Comparison of ENCODE assay signal across 17 cellular contexts in genomic region chr13:35988648-35989081, GRCh38.
DNase-seq lines count a peak whose midpoint lies in the region; ATAC-seq, FAIRE-seq and TF ChIP-seq lines count a peak whose summit lies in the region.
"Had no signal": no experiment of that assay in that cellular context is flagged by ENCODE, and none has a peak within 500 bp of the region (broad histone marks: within the 10 kb centered on the region; RNA-seq: fewer than 3 reads in every experiment).

No MANE protein-coding gene starts in this region.

- ATAC-seq in left lung, result peak; percentile 15
- no peak for ATAC-seq in HG03196 (IDR thresholded peaks at IDR 0.05; ENCODE audit: unreplicated experiment)
- ATAC-seq: heart left ventricle had no signal

- intact Hi-C loops in left lung (cut with DNase I), result no loop called here

- no peak for FAIRE-seq in small intestine (lab: Jason Lieb, UNC)

- H3K27me3 ChIP-seq in brain microvascular endothelial cell (replicated peaks) (no peaks in the 10 kb centered on the region), left lung (no peaks in the 10 kb centered on the region), small intestine (ENCODE audit: control insufficient read depth in 2 of 2, insufficient read depth in 2 of 2, low read length in 2 of 2) (no peaks in the 10 kb centered on the region)
- H3K27me3 ChIP-seq: heart left ventricle, sigmoid colon had no signal

- H3K9me3 ChIP-seq in left lung, result no peaks in the 10 kb centered on the region
- H3K9me3 ChIP-seq in small intestine (ENCODE audit: control insufficient read depth, low read depth), result no peaks in the 10 kb centered on the region
- H3K9me3 ChIP-seq: heart left ventricle, sigmoid colon had no signal

- H3K27ac ChIP-seq in brain microvascular endothelial cell (no peak overlapping the region), left lung (no peak overlapping the region), small intestine (ENCODE audit: low read depth in 1 of 2, low read length in 1 of 2) (no peak overlapping the region)
- H3K27ac ChIP-seq: heart left ventricle, sigmoid colon had no signal

- H3K4me3 ChIP-seq in brain microvascular endothelial cell (ENCODE audit: low read depth, low read length), result no peak overlapping the region
- H3K4me3 ChIP-seq in left lung, result no peak overlapping the region
- no peak overlapping the region for H3K4me3 ChIP-seq in small intestine (ENCODE audit: low read depth in 1 of 2, low read length in 2 of 2)
- H3K4me3 ChIP-seq: heart left ventricle, sigmoid colon had no signal

- peak; percentile 62 for DNase-seq in EH (ENCODE audit: low read depth)
- DNase-seq in NCI-H2081 treated with DMSO at 0.1 percent for 48 hours (lab: John Stamatoyannopoulos, UW), result peak; percentile 58
- peak; percentile 53 for DNase-seq in brain microvascular endothelial cell
- no peak for DNase-seq in left lung
- no peak for DNase-seq in AG08395 (ENCODE audit: low spot score)
- no peak for DNase-seq in small intestine
- no peak for DNase-seq in NCI-H187 treated with DMSO at 0.1 percent for 48 hours (lab: John Stamatoyannopoulos, UW)
- DNase-seq: activated CD4-positive, alpha-beta T cell treated with anti-CD3 and anti-CD28 coated beads, Interleukin-2, amount 10 ng/mL, durations not matched to agents 24 days and 14 days; activated T-cell treated with anti-CD3 and anti-CD28 coated beads, Interleukin-2, amount 50 U/mL, for 1 hour; C1 segment of cervical spinal cord; DND-41; occipital lobe; sigmoid colon; stimulated activated CD4-positive, alpha-beta T cell treated with anti-CD3 and anti-CD28 coated beads, Interleukin-2, amount 100 ng/mL, for 48 hours; T-helper 9 cell had no signal

- no peaks in the 10 kb centered on the region for H3K36me3 ChIP-seq in brain microvascular endothelial cell (replicated peaks)
- no peaks in the 10 kb centered on the region for H3K36me3 ChIP-seq in left lung
- no peaks in the 10 kb centered on the region for H3K36me3 ChIP-seq in small intestine (ENCODE audit: control insufficient read depth in 2 of 2, insufficient read depth in 2 of 2, low read length in 2 of 2)
- H3K36me3 ChIP-seq: heart left ventricle, sigmoid colon had no signal

- WGBS in small intestine, 3 donors, result 71 to 74% (median 73%) methylated on average over 6 of the region's 6 CpGs

- in situ Hi-C loops in brain microvascular endothelial cell (cut with HindIII; ENCODE audit: low pct_ligation_motif_present, low sequenced_read_pairs), result no loop called here

- H3K4me1 ChIP-seq in left lung (no peaks in the 10 kb centered on the region), small intestine (ENCODE audit: control insufficient read depth in 2 of 2, insufficient read depth in 1 of 2, low read depth in 1 of 2, low read length in 1 of 2) (no peaks in the 10 kb centered on the region)

- TF ChIP-seq CTCF in brain microvascular endothelial cell (IDR thresholded peaks at IDR 0.05; ENCODE audit: low read depth, low read length, missing control alignments), result no peak
- no peak for TF ChIP-seq CTCF in left lung (IDR thresholded peaks at IDR 0.05)

Comparison
In these comparisons a context has a peak if more than half of its experiments do, and no peak if none do; other contexts are left out.
1. DNase-seq: peak in EH (single experiment), NCI-H2081 treated with DMSO at 0.1 percent for 48 hours (single experiment) and brain microvascular endothelial cell (single experiment); none in left lung (0 of 2), AG08395 (single experiment), small intestine (single experiment) and NCI-H187 treated with DMSO at 0.1 percent for 48 hours (single experiment).